In genomic region chr5:79109527-79110492, GRCh38 we compare ENCODE assay signal across 8 cellular contexts. TPM values are rescaled to one million over a fixed set of nuclear protein-coding genes. Genes with fewer than 3 reads are reported as not detected.
DNase-seq lines count a peak whose midpoint lies in the region; ATAC-seq and TF ChIP-seq lines count a peak whose summit lies in the region.
"Had no signal": no experiment of that assay in that cellular context is flagged by ENCODE, and none has a peak within 500 bp of the region (broad histone marks: within the 10 kb centered on the region; RNA-seq: fewer than 3 reads in every experiment).

No MANE protein-coding gene starts in this region.

- H2AFZ ChIP-seq in PC-9: no peak overlapping the region

- no peaks in the 10 kb centered on the region for H3K9me2 ChIP-seq in PC-9 (ENCODE audit: insufficient read depth)

- no peak for DNase-seq in PC-9
- peak; percentile 27 for DNase-seq in colonic mucosa
- peak; percentile 19 for DNase-seq in stimulated activated CD4-positive, alpha-beta T cell treated with anti-CD3 and anti-CD28 coated beads, Interleukin-12 subunit alpha, Interleukin-12 subunit beta, amount 100 ng/mL, for 4 hours
- DNase-seq in occipital lobe (lab: John Stamatoyannopoulos, UW): no peak
- no peak for DNase-seq in dedifferentiated amniotic fluid mesenchymal stem cell (ENCODE audit: extremely low spot score)
- DNase-seq: hippocampal formation had no signal

- H4K20me1 ChIP-seq in PC-9 (ENCODE audit: insufficient read depth): no peaks in the 10 kb centered on the region

- H3K9ac ChIP-seq in colonic mucosa (ENCODE audit: low read depth in 2 of 2, low read length in 2 of 2): no peak overlapping the region

- no TSS peak for BruUV-seq in PC-9 (replicated peaks; lab: Mats Ljungman, UMichigan)

- H3K27ac ChIP-seq in PC-9 (no peak overlapping the region), colonic mucosa (no peak overlapping the region)

- no peak overlapping the region for H3K4me3 ChIP-seq in GM12875 (ENCODE audit: low read depth, low read length)
- no peak overlapping the region for H3K4me3 ChIP-seq in PC-9
- no peak overlapping the region for H3K4me3 ChIP-seq in colonic mucosa

- H3K9me3 ChIP-seq in PC-9 (ENCODE audit: insufficient read depth, low read depth) (no peaks in the 10 kb centered on the region), colonic mucosa (no peaks in the 10 kb centered on the region)

- CTCF ChIA-PET in PC-9 (lab: Charles Lee): no interaction called here

- TF ChIP-seq CTCF in GM12875 (IDR thresholded peaks at IDR 0.05; ENCODE audit: borderline replicate concordance, insufficient read depth, low read depth, low read length): peak; percentile 75
- TF ChIP-seq CTCF in PC-9 (conservative IDR thresholded peaks at IDR 0.05): peak; percentile 39; the same call in 1 of the 2 replicates
- peak; percentile 32 for TF ChIP-seq CTCF in colonic mucosa (IDR thresholded peaks at IDR 0.05)

- no peaks in the 10 kb centered on the region for H3K4me1 ChIP-seq in PC-9 (replicated peaks; ENCODE audit: insufficient read depth)
- H3K4me1 ChIP-seq in colonic mucosa: no peaks in the 10 kb centered on the region

- POLR2A ChIA-PET in PC-9 (lab: Charles Lee; ENCODE audit: unreplicated experiment): no interaction called here

- H3K27me3 ChIP-seq in PC-9 (ENCODE audit: insufficient read depth, low read depth) (no peaks in the 10 kb centered on the region), colonic mucosa (peaks cover 11% of the 10 kb centered on the region)

- H3K4me2 ChIP-seq in PC-9: no peak overlapping the region

- intact Hi-C loops in PC-9 (cut with micrococcal nuclease; ENCODE audit: unreplicated experiment) (no loop called here), colonic mucosa (cut with DNase I) (no loop called here)

- no peaks in the 10 kb centered on the region for H3F3A ChIP-seq in PC-9 (ENCODE audit: insufficient read depth, low read depth)

- H3K79me2 ChIP-seq in PC-9 (ENCODE audit: low read depth): no peaks in the 10 kb centered on the region

- ATAC-seq in HG02642 (IDR thresholded peaks at IDR 0.05; ENCODE audit: poor library complexity, unreplicated experiment): no peak

- H3K36me3 ChIP-seq in PC-9 (ENCODE audit: low read depth) (no peaks in the 10 kb centered on the region), colonic mucosa (no peaks in the 10 kb centered on the region)

RNA-seq across cellular contexts. Expression of gene BHMT, which starts 1.8 kb away (rescaled TPM):
- not detected in 2 replicates for total RNA-seq in PC-9 (2021)
- 1 to 10 TPM in 1 of 2 donors, under 1 TPM in 1; 0.21 to 1.4 TPM for total RNA-seq in colonic mucosa
- not detected for total RNA-seq in occipital lobe

RNA-seq across cellular contexts. Expression of gene BHMT2, which starts 40.2 kb away (rescaled TPM):
- total RNA-seq in PC-9 (2021) (not detected in 2 replicates), colonic mucosa (under 1 TPM; 0.40 to 0.90 TPM), occipital lobe (0.62 TPM)

RNA-seq across cellular contexts. Expression of gene DMGDH, which starts 40.3 kb away (rescaled TPM):
- total RNA-seq in PC-9 (2021) (8.1 and 8.4 TPM in 2 replicates), colonic mucosa (1 to 10 TPM in 1 of 2 donors, under 1 TPM in 1; 0.30 to 1.4 TPM), occipital lobe (1.2 TPM)

Comparison
In these comparisons a context has a peak if more than half of its experiments do, and no peak if none do; other contexts are left out.
1. DNase-seq: peak in colonic mucosa (single experiment) and stimulated activated CD4-positive, alpha-beta T cell treated with anti-CD3 and anti-CD28 coated beads, Interleukin-12 subunit alpha, Interleukin-12 subunit beta, amount 100 ng/mL, for 4 hours (single experiment); none in PC-9 (0 of 2), occipital lobe (single experiment) and dedifferentiated amniotic fluid mesenchymal stem cell (single experiment).
2. Peak in every context shown above with its lines, with median percentiles within 50 percentile points of each other: CTCF ChIP-seq.